In the genomic region with DNA sequence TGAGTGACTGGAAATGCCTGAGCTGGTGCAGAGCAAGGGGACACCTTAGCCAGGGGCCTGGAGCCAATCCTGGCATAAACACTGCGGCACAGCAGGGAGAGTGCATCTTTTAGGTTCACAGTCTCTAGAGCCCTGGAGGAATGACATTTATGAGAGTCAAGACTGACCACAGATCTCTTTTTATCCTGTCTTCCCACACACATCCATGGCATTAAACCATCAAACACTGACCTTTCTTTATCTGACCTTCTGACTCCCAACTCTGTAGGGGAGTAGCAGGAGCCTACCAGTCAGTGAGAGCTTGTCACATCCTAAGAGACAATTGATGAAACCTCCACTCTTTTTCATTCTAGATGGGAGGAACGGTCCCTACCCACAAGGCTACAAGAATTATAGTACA, we compare ENCODE assay signal across 1 cellular context.
TF ChIP-seq lines count a peak whose summit lies in the region.

No MANE protein-coding gene starts in this region.

TF ChIP-seq in K562, 482 proteins besides CTCF, POLR2A, EP300 and RAD21:
- TF ChIP-seq CHD1 (IDR thresholded peaks at IDR 0.05; ENCODE audit: low read length), result no peak
- no peak for TF ChIP-seq HSF4 (CRISPR knock-in tag; IDR thresholded peaks at IDR 0.05; ENCODE audit: borderline replicate concordance)
- no peak for TF ChIP-seq SIRT6 (IDR thresholded peaks at IDR 0.05; ENCODE audit: low read depth, low read length)
- peak; percentile 5 for TF ChIP-seq SMAD1 (IDR thresholded peaks at IDR 0.05; ENCODE audit: low read depth, low read length, partially characterized antibody)
- 0 out of 2 replicates have a peak, but pooled peaks have one; percentile 40 for TF ChIP-seq TCF3 (CRISPR knock-in tag; IDR thresholded peaks at IDR 0.05)
- 0 out of 2 replicates have a peak, but pooled peaks have one; percentile 19 for TF ChIP-seq CBFA2T3 (IDR thresholded peaks at IDR 0.05)
- TF ChIP-seq, protein P1, sequence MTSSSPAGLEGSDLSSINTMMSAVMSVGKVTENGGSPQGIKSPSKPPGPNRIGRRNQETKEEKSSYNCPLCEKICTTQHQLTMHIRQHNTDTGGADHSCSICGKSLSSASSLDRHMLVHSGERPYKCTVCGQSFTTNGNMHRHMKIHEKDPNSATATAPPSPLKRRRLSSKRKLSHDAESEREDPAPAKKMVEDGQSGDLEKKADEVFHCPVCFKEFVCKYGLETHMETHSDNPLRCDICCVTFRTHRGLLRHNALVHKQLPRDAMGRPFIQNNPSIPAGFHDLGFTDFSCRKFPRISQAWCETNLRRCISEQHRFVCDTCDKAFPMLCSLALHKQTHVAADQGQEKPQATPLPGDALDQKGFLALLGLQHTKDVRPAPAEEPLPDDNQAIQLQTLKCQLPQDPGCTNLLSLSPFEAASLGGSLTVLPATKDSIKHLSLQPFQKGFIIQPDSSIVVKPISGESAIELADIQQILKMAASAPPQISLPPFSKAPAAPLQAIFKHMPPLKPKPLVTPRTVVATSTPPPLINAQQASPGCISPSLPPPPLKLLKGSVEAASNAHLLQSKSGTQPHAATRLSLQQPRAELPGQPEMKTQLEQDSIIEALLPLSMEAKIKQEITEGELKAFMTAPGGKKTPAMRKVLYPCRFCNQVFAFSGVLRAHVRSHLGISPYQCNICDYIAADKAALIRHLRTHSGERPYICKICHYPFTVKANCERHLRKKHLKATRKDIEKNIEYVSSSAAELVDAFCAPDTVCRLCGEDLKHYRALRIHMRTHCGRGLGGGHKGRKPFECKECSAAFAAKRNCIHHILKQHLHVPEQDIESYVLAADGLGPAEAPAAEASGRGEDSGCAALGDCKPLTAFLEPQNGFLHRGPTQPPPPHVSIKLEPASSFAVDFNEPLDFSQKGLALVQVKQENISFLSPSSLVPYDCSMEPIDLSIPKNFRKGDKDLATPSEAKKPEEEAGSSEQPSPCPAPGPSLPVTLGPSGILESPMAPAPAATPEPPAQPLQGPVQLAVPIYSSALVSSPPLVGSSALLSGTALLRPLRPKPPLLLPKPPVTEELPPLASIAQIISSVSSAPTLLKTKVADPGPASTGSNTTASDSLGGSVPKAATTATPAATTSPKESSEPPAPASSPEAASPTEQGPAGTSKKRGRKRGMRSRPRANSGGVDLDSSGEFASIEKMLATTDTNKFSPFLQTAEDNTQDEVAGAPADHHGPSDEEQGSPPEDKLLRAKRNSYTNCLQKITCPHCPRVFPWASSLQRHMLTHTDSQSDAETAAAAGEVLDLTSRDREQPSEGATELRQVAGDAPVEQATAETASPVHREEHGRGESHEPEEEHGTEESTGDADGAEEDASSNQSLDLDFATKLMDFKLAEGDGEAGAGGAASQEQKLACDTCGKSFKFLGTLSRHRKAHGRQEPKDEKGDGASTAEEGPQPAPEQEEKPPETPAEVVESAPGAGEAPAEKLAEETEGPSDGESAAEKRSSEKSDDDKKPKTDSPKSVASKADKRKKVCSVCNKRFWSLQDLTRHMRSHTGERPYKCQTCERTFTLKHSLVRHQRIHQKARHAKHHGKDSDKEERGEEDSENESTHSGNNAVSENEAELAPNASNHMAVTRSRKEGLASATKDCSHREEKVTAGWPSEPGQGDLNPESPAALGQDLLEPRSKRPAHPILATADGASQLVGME (CRISPR knock-in tag; IDR thresholded peaks at IDR 0.05), result no peak
- TF ChIP-seq, protein P2, sequence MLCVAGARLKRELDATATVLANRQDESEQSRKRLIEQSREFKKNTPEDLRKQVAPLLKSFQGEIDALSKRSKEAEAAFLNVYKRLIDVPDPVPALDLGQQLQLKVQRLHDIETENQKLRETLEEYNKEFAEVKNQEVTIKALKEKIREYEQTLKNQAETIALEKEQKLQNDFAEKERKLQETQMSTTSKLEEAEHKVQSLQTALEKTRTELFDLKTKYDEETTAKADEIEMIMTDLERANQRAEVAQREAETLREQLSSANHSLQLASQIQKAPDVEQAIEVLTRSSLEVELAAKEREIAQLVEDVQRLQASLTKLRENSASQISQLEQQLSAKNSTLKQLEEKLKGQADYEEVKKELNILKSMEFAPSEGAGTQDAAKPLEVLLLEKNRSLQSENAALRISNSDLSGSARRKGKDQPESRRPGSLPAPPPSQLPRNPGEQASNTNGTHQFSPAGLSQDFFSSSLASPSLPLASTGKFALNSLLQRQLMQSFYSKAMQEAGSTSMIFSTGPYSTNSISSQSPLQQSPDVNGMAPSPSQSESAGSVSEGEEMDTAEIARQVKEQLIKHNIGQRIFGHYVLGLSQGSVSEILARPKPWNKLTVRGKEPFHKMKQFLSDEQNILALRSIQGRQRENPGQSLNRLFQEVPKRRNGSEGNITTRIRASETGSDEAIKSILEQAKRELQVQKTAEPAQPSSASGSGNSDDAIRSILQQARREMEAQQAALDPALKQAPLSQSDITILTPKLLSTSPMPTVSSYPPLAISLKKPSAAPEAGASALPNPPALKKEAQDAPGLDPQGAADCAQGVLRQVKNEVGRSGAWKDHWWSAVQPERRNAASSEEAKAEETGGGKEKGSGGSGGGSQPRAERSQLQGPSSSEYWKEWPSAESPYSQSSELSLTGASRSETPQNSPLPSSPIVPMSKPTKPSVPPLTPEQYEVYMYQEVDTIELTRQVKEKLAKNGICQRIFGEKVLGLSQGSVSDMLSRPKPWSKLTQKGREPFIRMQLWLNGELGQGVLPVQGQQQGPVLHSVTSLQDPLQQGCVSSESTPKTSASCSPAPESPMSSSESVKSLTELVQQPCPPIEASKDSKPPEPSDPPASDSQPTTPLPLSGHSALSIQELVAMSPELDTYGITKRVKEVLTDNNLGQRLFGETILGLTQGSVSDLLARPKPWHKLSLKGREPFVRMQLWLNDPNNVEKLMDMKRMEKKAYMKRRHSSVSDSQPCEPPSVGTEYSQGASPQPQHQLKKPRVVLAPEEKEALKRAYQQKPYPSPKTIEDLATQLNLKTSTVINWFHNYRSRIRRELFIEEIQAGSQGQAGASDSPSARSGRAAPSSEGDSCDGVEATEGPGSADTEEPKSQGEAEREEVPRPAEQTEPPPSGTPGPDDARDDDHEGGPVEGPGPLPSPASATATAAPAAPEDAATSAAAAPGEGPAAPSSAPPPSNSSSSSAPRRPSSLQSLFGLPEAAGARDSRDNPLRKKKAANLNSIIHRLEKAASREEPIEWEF (CRISPR knock-in tag; IDR thresholded peaks at IDR 0.05), result no peak
- no peak for TF ChIP-seq FOXK1 (CRISPR knock-in tag; IDR thresholded peaks at IDR 0.05; ENCODE audit: borderline replicate concordance)
- TF ChIP-seq, protein P3, sequence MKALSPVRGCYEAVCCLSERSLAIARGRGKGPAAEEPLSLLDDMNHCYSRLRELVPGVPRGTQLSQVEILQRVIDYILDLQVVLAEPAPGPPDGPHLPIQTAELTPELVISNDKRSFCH (CRISPR knock-in tag; IDR thresholded peaks at IDR 0.05), result no peak
- TF ChIP-seq, protein P3 (tag; IDR thresholded peaks at IDR 0.05), result peak; percentile 99
